25 cellular contexts compared by ENCODE assay signal in genomic region chr15:39946862-39947261, GRCh38. TPM values are rescaled to one million over a fixed set of nuclear protein-coding genes. Genes with fewer than 3 reads are reported as not detected.
A peak's percentile ranks its signal among the peaks of the same experiment; 100 is the strongest.
DNase-seq lines count a peak whose midpoint lies in the region; ATAC-seq, FAIRE-seq and TF ChIP-seq lines count a peak whose summit lies in the region.
"Had no signal": no experiment of that assay in that cellular context is flagged by ENCODE, and none has a peak within 500 bp of the region (broad histone marks: within the 10 kb centered on the region; RNA-seq: fewer than 3 reads in every experiment).

No MANE protein-coding gene starts in this region.

- ATAC-seq in PC-3 (peak; percentile 83), SK-N-SH treated with all-trans-retinoic acid at 6 μM for 48 hours (no peak)
- ATAC-seq: activated T-cell treated with anti-CD3 and anti-CD28 coated beads, Interleukin-2, amount 50 U/mL, for 4 hours; Panc1; right lobe of liver had no signal

- H2AFZ ChIP-seq in PC-3 (ENCODE audit: low read length): no peak overlapping the region

- TF ChIP-seq CTCF in A673 (conservative IDR thresholded peaks at IDR 0.05; ENCODE audit: low read depth, low read length): no peak
- TF ChIP-seq CTCF in PC-3 (conservative IDR thresholded peaks at IDR 0.05; ENCODE audit: low read depth, low read length): no peak
- no peak for TF ChIP-seq CTCF in fibroblast of the aortic adventitia (IDR thresholded peaks at IDR 0.05; ENCODE audit: insufficient read depth, low read length)

- H3K9me3 ChIP-seq in A673 (ENCODE audit: low read depth, low read length, poor library complexity, severe bottlenecking): no peaks in the 10 kb centered on the region
- no peaks in the 10 kb centered on the region for H3K9me3 ChIP-seq in PC-3 (ENCODE audit: low read length)
- H3K9me3 ChIP-seq: esophagus squamous epithelium, right lobe of liver, thoracic aorta, uterus had no signal

- peak; percentile 52 for DNase-seq in A673 (ENCODE audit: low spot score)
- peak; percentile 84 for DNase-seq in EH (ENCODE audit: low read depth)
- DNase-seq in PC-3: peak; percentile 66
- peak; percentile 16 for DNase-seq in fibroblast of the aortic adventitia (ENCODE audit: low read depth)
- no peak for DNase-seq in HTR-8/SVneo (ENCODE audit: insufficient read length, low spot score)
- DNase-seq in GOT3 (lab: John Stamatoyannopoulos, UW): no peak
- DNase-seq: activated naive CD4-positive, alpha-beta T cell; activated T-cell treated with anti-CD3 and anti-CD28 coated beads, Interleukin-2, amount 50 U/mL, for 4 hours; CD4-positive, alpha-beta memory T cell; esophagus squamous epithelium; NCI-H1436 treated with DMSO at 0.1 percent for 48 hours; NCI-H446 treated with DMSO at 0.1 percent for 48 hours; right lobe of liver; SIG-M5; stimulated activated naive CD8-positive, alpha-beta T cell treated with anti-CD3 and anti-CD28 coated beads, Interleukin-15, Interleukin-2, amounts not matched to agents 100 U/mL and 50 U/mL, for 24 hours; uterus had no signal

- H3K9me2 ChIP-seq in PC-3 (replicated peaks; ENCODE audit: low read length): no peaks in the 10 kb centered on the region

- H4K20me1 ChIP-seq in PC-3 (ENCODE audit: low read length): 0 out of 2 replicates have a peak, but pooled peaks cover 6% of the 10 kb centered on the region

- FAIRE-seq in HTR-8/SVneo (lab: Jason Lieb, UNC): no peak
- FAIRE-seq: GM12878, H1, K562 had no signal

- H3K9ac ChIP-seq in PC-3 (ENCODE audit: low read length): no peak overlapping the region

- CTCF ChIA-PET in A673 (lab: Charles Lee) (no interaction called here), PC-3 (lab: Charles Lee) (interaction anchor here (0.9 kb wide), 1 partner anchor 30 kb away, joined by 3 read pairs; no protein-coding TSS in a partner anchor)

- H3K36me3 ChIP-seq in A673 (ENCODE audit: insufficient read depth, low read length, poor library complexity, severe bottlenecking) (peaks cover 58% of the 10 kb centered on the region), PC-3 (ENCODE audit: low read depth, low read length) (peaks cover 63% of the 10 kb centered on the region)
- H3K36me3 ChIP-seq: uterus had no signal

- H3K27me3 ChIP-seq in A673 (replicated peaks; ENCODE audit: insufficient read depth, low read depth, low read length, poor library complexity): no peaks in the 10 kb centered on the region
- H3K27me3 ChIP-seq in PC-3 (ENCODE audit: low read length): no peaks in the 10 kb centered on the region
- H3K27me3 ChIP-seq: cardiac muscle cell, esophagus squamous epithelium, right lobe of liver, uterus had no signal

- H3F3A ChIP-seq in PC-3 (ENCODE audit: low read length, unreplicated experiment): peaks cover 7% of the 10 kb centered on the region

- H3K4me2 ChIP-seq in PC-3 (ENCODE audit: low read length): no peak overlapping the region

- H3K4me3 ChIP-seq in A673 (ENCODE audit: low read depth, low read length, poor library complexity, severe bottlenecking): no peak overlapping the region
- H3K4me3 ChIP-seq in PC-3 (ENCODE audit: low read length): no peak overlapping the region
- no peak overlapping the region for H3K4me3 ChIP-seq in fibroblast of the aortic adventitia (ENCODE audit: low read depth, low read length)
- H3K4me3 ChIP-seq: cardiac muscle cell, coronary artery, esophagus squamous epithelium, GM12878, K562, lung, right lobe of liver, thoracic aorta, uterus had no signal

- POLR2A ChIA-PET in A673 (lab: Charles Lee; ENCODE audit: low non-redundant PET): no interaction called here
- POLR2A ChIA-PET in PC-3 (lab: Charles Lee; ENCODE audit: unreplicated experiment): no interaction called here

- intact Hi-C loops in A673 (cut with micrococcal nuclease; ENCODE audit: unreplicated experiment): no loop called here
- intact Hi-C loops in PC-3 (cut with micrococcal nuclease): no loop called here

- H3K79me2 ChIP-seq in PC-3 (ENCODE audit: low read length): peaks cover 11% of the 10 kb centered on the region

- H3K4me1 ChIP-seq in A673 (ENCODE audit: insufficient read depth, low read length, poor library complexity, severe bottlenecking) (peaks cover 6% of the 10 kb centered on the region), PC-3 (ENCODE audit: insufficient read depth, low read length) (peaks cover 25% of the 10 kb centered on the region)
- H3K4me1 ChIP-seq: right lobe of liver, uterus had no signal

- H3K27ac ChIP-seq in A673 (ENCODE audit: low read depth, low read length, poor library complexity, severe bottlenecking) (no peak overlapping the region), PC-3 (ENCODE audit: low read length) (no peak overlapping the region)
- H3K27ac ChIP-seq: cardiac muscle cell, coronary artery, esophagus squamous epithelium, right lobe of liver, thoracic aorta, uterus had no signal

- BruUV-seq in A673 (replicated peaks; lab: Mats Ljungman, UMichigan): no TSS peak
- no TSS peak for BruUV-seq in PC-3 (replicated peaks; lab: Mats Ljungman, UMichigan)

TF ChIP-seq in SK-N-SH treated with all-trans-retinoic acid at 6 μM for 48 hours, 23 proteins besides CTCF, POLR2A, EP300 and RAD21 (continues in another document):
- TF ChIP-seq ISL1 (CRISPR knock-in tag; IDR thresholded peaks at IDR 0.05) (no peak), ZNF8 (CRISPR knock-in tag; IDR thresholded peaks at IDR 0.05) (no peak), CREB5 (CRISPR knock-in tag; IDR thresholded peaks at IDR 0.05; ENCODE audit: low read depth) (no peak), CSRNP3 (CRISPR knock-in tag; IDR thresholded peaks at IDR 0.05) (no peak), PPARA (CRISPR knock-in tag; IDR thresholded peaks at IDR 0.05; ENCODE audit: borderline replicate concordance) (no peak), TOX (CRISPR knock-in tag; IDR thresholded peaks at IDR 0.05; ENCODE audit: borderline replicate concordance) (no peak), ZFP3 (CRISPR knock-in tag; IDR thresholded peaks at IDR 0.05) (no peak), ESRRG (CRISPR knock-in tag; IDR thresholded peaks at IDR 0.05) (no peak), PATZ1 (CRISPR knock-in tag; IDR thresholded peaks at IDR 0.05; ENCODE audit: borderline replicate concordance) (no peak), GLIS3 (CRISPR knock-in tag; IDR thresholded peaks at IDR 0.05) (no peak), RARB (CRISPR knock-in tag; IDR thresholded peaks at IDR 0.05) (no peak)

RNA-seq across cellular contexts. Expression of gene EIF2AK4, which starts 12.9 kb away (rescaled TPM):
- 45.3 and 45.6 TPM in 2 replicates for total RNA-seq in A673 (2021)
- 76.4 and 76.6 TPM in 2 replicates for total RNA-seq in PC-3 (2014; rRNA removed)
- total RNA-seq in fibroblast of the aortic adventitia (ENCODE audit: low replicate concordance): 46.5 and 61.1 TPM in 2 replicates

RNA-seq across cellular contexts. Expression of gene GPR176, which starts 26.8 kb away (rescaled TPM):
- total RNA-seq in A673 (2021): 5.4 and 5.6 TPM in 2 replicates
- total RNA-seq in PC-3 (2014; rRNA removed): 27.8 and 29.0 TPM in 2 replicates
- 49.7 and 160 TPM in 2 replicates for total RNA-seq in fibroblast of the aortic adventitia (ENCODE audit: low replicate concordance)
- total RNA-seq: CD4-positive, alpha-beta memory T cell had no signal

Comparison
In these comparisons a context has a peak if more than half of its experiments do, and no peak if none do; other contexts are left out.
1. DNase-seq: peak in A673 (single experiment), EH (single experiment), PC-3 (single experiment) and fibroblast of the aortic adventitia (single experiment); none in HTR-8/SVneo (single experiment) and GOT3 (single experiment).